Comparison of ENCODE assay signal across 10 cellular contexts in genomic region chr16:27258241-27258734, GRCh38. TPM values are rescaled to one million over a fixed set of nuclear protein-coding genes. Genes with fewer than 3 reads are reported as not detected.
DNase-seq lines count a peak whose midpoint lies in the region; ATAC-seq, FAIRE-seq and TF ChIP-seq lines count a peak whose summit lies in the region.
"Had no signal": no experiment of that assay in that cellular context is flagged by ENCODE, and none has a peak within 500 bp of the region (broad histone marks: within the 10 kb centered on the region; RNA-seq: fewer than 3 reads in every experiment).

No MANE protein-coding gene starts in this region.

- 87% methylated on average over 3 of the region's 3 CpGs for WGBS in A549 (ENCODE audit: missing lambda C conversion rate)

- peak in 1 of 2 experiments; percentile 50; a peak in 2 of 6 replicates for ATAC-seq in A549
- no peak for ATAC-seq in activated CD8-positive, alpha-beta memory T cell treated with anti-CD3 and anti-CD28 coated beads, Interleukin-2, amount 10 ng/mL, durations not matched to agents 7 days and 5 days
- ATAC-seq: SK-N-SH treated with all-trans-retinoic acid at 6 μM for 48 hours had no signal

- CTCF ChIA-PET in A549 (lab: Yijun Ruan, JAX) = interaction anchor here (0.7 kb wide), 1 partner anchor 250 kb away, joined by 3 read pairs; no protein-coding TSS in a partner anchor
- CTCF ChIA-PET in activated CD8-positive, alpha-beta memory T cell treated with anti-CD3 and anti-CD28 coated beads, Interleukin-2, amount 10 ng/mL, durations not matched to agents 7 days and 5 days (lab: Charles Lee) = no interaction called here

- H3K4me3 ChIP-seq in A549 (no peak overlapping the region), Peyer's patch (no peak overlapping the region), epithelial cell of esophagus (ENCODE audit: low read length) (no peak overlapping the region)
- H3K4me3 ChIP-seq: BLaER1 had no signal

- FAIRE-seq in A549 (lab: Jason Lieb, UNC) = no peak

- TF ChIP-seq POLR2A in A549 (IDR thresholded peaks at IDR 0.05; ENCODE audit: low read length) = no peak
- TF ChIP-seq POLR2A in Peyer's patch (IDR thresholded peaks at IDR 0.05) = no peak

- H3K4me1 ChIP-seq in A549 = peaks cover 27% of the 10 kb centered on the region
- H3K4me1 ChIP-seq in Peyer's patch = peaks cover 0 to 6% (median under 1%) of the 10 kb centered on the region in 4 donors
- H3K4me1 ChIP-seq: BLaER1 had no signal

- TF ChIP-seq CTCF in A549 (IDR thresholded peaks at IDR 0.05) (no peak), Peyer's patch (IDR thresholded peaks at IDR 0.05) (no peak), epithelial cell of esophagus (IDR thresholded peaks at IDR 0.05; ENCODE audit: insufficient read depth, low read depth, low read length, missing control alignments) (no peak), osteocyte (IDR thresholded peaks at IDR 0.05) (no peak), GM13977 (IDR thresholded peaks at IDR 0.05; ENCODE audit: extremely low read depth, insufficient read depth, missing control alignments) (no peak)

- no peaks in the 10 kb centered on the region for H3K9me3 ChIP-seq in A549
- H3K9me3 ChIP-seq in Peyer's patch = no peaks in the 10 kb centered on the region
- H3K9me3 ChIP-seq: BLaER1 had no signal

- H3K27ac ChIP-seq in A549 (peak overlapping the region in 1 of 2 experiments; percentile 22; a peak in 2 of 6 replicates), Peyer's patch (peak overlapping the region; percentile 30 to 65 (median 48))
- H3K27ac ChIP-seq: BLaER1 had no signal

- H3K4me2 ChIP-seq in A549 = peak overlapping the region; percentile 30; the same call in 2 of the 3 replicates
- H3K4me2 ChIP-seq: BLaER1 had no signal

- TF ChIP-seq EP300 in A549 (IDR thresholded peaks at IDR 0.05) = no peak

- no peaks in the 10 kb centered on the region for H3K27me3 Mint-ChIP-seq in osteocyte (ENCODE audit: unreplicated experiment)
- no peaks in the 10 kb centered on the region for H3K27me3 Mint-ChIP-seq in activated CD8-positive, alpha-beta memory T cell treated with anti-CD3 and anti-CD28 coated beads, Interleukin-2, amount 10 ng/mL, durations not matched to agents 7 days and 5 days

- no peak overlapping the region for H3K4me3 Mint-ChIP-seq in osteocyte (ENCODE audit: unreplicated experiment)
- no peak overlapping the region for H3K4me3 Mint-ChIP-seq in activated CD8-positive, alpha-beta memory T cell treated with anti-CD3 and anti-CD28 coated beads, Interleukin-2, amount 10 ng/mL, durations not matched to agents 7 days and 5 days

- POLR2A ChIA-PET in A549 (lab: Yijun Ruan, JAX) = interaction anchor here (0.5 kb wide), 1 partner anchor 45 kb away, joined by 3 read pairs; no protein-coding TSS in a partner anchor

- H3K27ac Mint-ChIP-seq in osteocyte (ENCODE audit: unreplicated experiment) = no peak overlapping the region
- no peak overlapping the region for H3K27ac Mint-ChIP-seq in activated CD8-positive, alpha-beta memory T cell treated with anti-CD3 and anti-CD28 coated beads, Interleukin-2, amount 10 ng/mL, durations not matched to agents 7 days and 5 days

- TF ChIP-seq RAD21 in A549 (conservative IDR thresholded peaks at IDR 0.05 in 1 of 2, IDR thresholded peaks at IDR 0.05 in 1 of 2) = no peak

- peaks cover 7% of the 10 kb centered on the region for H3K36me3 Mint-ChIP-seq in osteocyte (ENCODE audit: unreplicated experiment)
- peaks cover 52% of the 10 kb centered on the region for H3K36me3 Mint-ChIP-seq in activated CD8-positive, alpha-beta memory T cell treated with anti-CD3 and anti-CD28 coated beads, Interleukin-2, amount 10 ng/mL, durations not matched to agents 7 days and 5 days

- peaks cover 0 to 16% (median 0%) of the 10 kb centered on the region in 3 donors for H3K36me3 ChIP-seq in Peyer's patch

- no peaks in the 10 kb centered on the region for H3K9me3 Mint-ChIP-seq in osteocyte (ENCODE audit: unreplicated experiment)
- no peaks in the 10 kb centered on the region for H3K9me3 Mint-ChIP-seq in activated CD8-positive, alpha-beta memory T cell treated with anti-CD3 and anti-CD28 coated beads, Interleukin-2, amount 10 ng/mL, durations not matched to agents 7 days and 5 days (ENCODE audit: low read depth)

- DNase-seq in A549 (ENCODE audit: low read depth in 1 of 2, low spot score in 1 of 2) = no peak
- DNase-seq in Peyer's patch = peak in 1 of 3 donors; percentile 30
- DNase-seq in epithelial cell of esophagus (ENCODE audit: low read depth) = peak; percentile 74
- peak; percentile 19 for DNase-seq in osteocyte (ENCODE audit: extremely low spot score, unreplicated experiment)
- no peak for DNase-seq in DMS153 (lab: John Stamatoyannopoulos, UW)
- no peak for DNase-seq in activated CD8-positive, alpha-beta memory T cell treated with anti-CD3 and anti-CD28 coated beads, Interleukin-2, amount 10 ng/mL, durations not matched to agents 7 days and 5 days
- DNase-seq in GM13977 (ENCODE audit: low spot score) = no peak
- no peak for DNase-seq in activated CD8-positive, alpha-beta memory T cell treated with anti-CD3 and anti-CD28 coated beads for 24 hours

- no peaks in the 10 kb centered on the region for H3K27me3 ChIP-seq in Peyer's patch
- H3K27me3 ChIP-seq: BLaER1 had no signal

- in situ Hi-C loops in GM13977 (cut with MboI; ENCODE audit: low pct_unique_long_range_greater_than_20kb, low sequenced_read_pairs, unreplicated experiment) = no loop called here

- H3K4me1 Mint-ChIP-seq in osteocyte (ENCODE audit: unreplicated experiment) = peaks cover 11% of the 10 kb centered on the region
- H3K4me1 Mint-ChIP-seq in activated CD8-positive, alpha-beta memory T cell treated with anti-CD3 and anti-CD28 coated beads, Interleukin-2, amount 10 ng/mL, durations not matched to agents 7 days and 5 days = peaks cover 56% of the 10 kb centered on the region

TF ChIP-seq in A549, 52 proteins besides CTCF, POLR2A, EP300 and RAD21 (continues in another document):
- no peak for TF ChIP-seq NR3C1 (IDR thresholded peaks at IDR 0.05)
- TF ChIP-seq HOXA7 (CRISPR knock-in tag; IDR thresholded peaks at IDR 0.05) = no peak
- no peak for TF ChIP-seq FOSB (CRISPR knock-in tag; IDR thresholded peaks at IDR 0.05)
- no peak for TF ChIP-seq NPAS2 (CRISPR knock-in tag; IDR thresholded peaks at IDR 0.05; ENCODE audit: borderline replicate concordance)
- no peak for TF ChIP-seq ZSCAN20 (CRISPR knock-in tag; IDR thresholded peaks at IDR 0.05)
- TF ChIP-seq MAFK (IDR thresholded peaks at IDR 0.05; ENCODE audit: partially characterized antibody) = no peak
- no peak for TF ChIP-seq MYC (IDR thresholded peaks at IDR 0.05; ENCODE audit: borderline replicate concordance, low read length)
- no peak for TF ChIP-seq ESRRA (IDR thresholded peaks at IDR 0.05; ENCODE audit: borderline replicate concordance, low read length)
- TF ChIP-seq CBX2 (IDR thresholded peaks at IDR 0.05; ENCODE audit: borderline replicate concordance, low read depth) = no peak
- TF ChIP-seq CHD2 (IDR thresholded peaks at IDR 0.05; ENCODE audit: low read length, partially characterized antibody) = no peak
- TF ChIP-seq ELK1 (IDR thresholded peaks at IDR 0.05; ENCODE audit: low read depth, low read length) = no peak
- TF ChIP-seq MAZ (IDR thresholded peaks at IDR 0.05; ENCODE audit: borderline replicate concordance, low read depth, low read length) = no peak
- TF ChIP-seq HOXB13 (CRISPR knock-in tag; IDR thresholded peaks at IDR 0.05; ENCODE audit: low read depth) = no peak
- TF ChIP-seq KDM5A (IDR thresholded peaks at IDR 0.05) = no peak
- no peak for TF ChIP-seq HOXB5 (CRISPR knock-in tag; IDR thresholded peaks at IDR 0.05)
- no peak for TF ChIP-seq CEBPB (IDR thresholded peaks at IDR 0.05)

RNA-seq across cellular contexts. Expression of gene NSMCE1, which starts 10.3 kb away (rescaled TPM):
- polyA plus RNA-seq in A549 (2011; rRNA removed) (32.0 and 33.3 TPM in 2 replicates), A549 (2017; fragmentation: RNase III; extraction: RNeasy Plus Mini Kit Qiagen cat#74134 plus additional on column Dnase treatment) (59.9 to 72.6 TPM (median 60.6 TPM) in 3 replicates)
- 28.8 and 36.5 TPM in 2 replicates for polyA plus RNA-seq in A549 (2012; cell fraction: cytosol; rRNA removed)
- 18.9 and 25.4 TPM in 2 replicates for polyA plus RNA-seq in A549 (2012; cell fraction: nucleus; rRNA removed)
- 40.0 and 43.9 TPM in 2 replicates for polyA minus RNA-seq in A549 (2011; rRNA and poly(A)+ RNA removed)
- total RNA-seq in Peyer's patch (10 to 100 TPM; 20.9 to 41.3 (median 30.6) TPM), osteocyte (26.4 and 28.3 TPM in 2 replicates)
- total RNA-seq in activated CD8-positive, alpha-beta memory T cell treated with anti-CD3 and anti-CD28 coated beads, Interleukin-2, amount 10 ng/mL, durations not matched to agents 7 days and 5 days = 10 to 100 TPM; 75.9 to 94.0 TPM

RNA-seq across cellular contexts. Expression of gene KDM8, which starts 55.0 kb away (rescaled TPM):
- polyA plus RNA-seq in A549 (2011; rRNA removed) (1.6 and 2.0 TPM in 2 replicates), A549 (2017; fragmentation: RNase III; extraction: RNeasy Plus Mini Kit Qiagen cat#74134 plus additional on column Dnase treatment) (2.3 to 3.0 TPM (median 2.4 TPM) in 3 replicates)
- polyA plus RNA-seq in A549 (2012; cell fraction: cytosol; rRNA removed) = 2.5 and 2.6 TPM in 2 replicates
- polyA plus RNA-seq in A549 (2012; cell fraction: nucleus; rRNA removed) = 4.7 and 6.6 TPM in 2 replicates
- 3.0 and 4.9 TPM in 2 replicates for polyA minus RNA-seq in A549 (2011; rRNA and poly(A)+ RNA removed)
- total RNA-seq in Peyer's patch (100 to 1,000 TPM in 1 of 4 donors, 10 to 100 TPM in 3; 22.3 to 130 (median 40.9) TPM), osteocyte (8.3 and 10.3 TPM in 2 replicates)
- total RNA-seq in activated CD8-positive, alpha-beta memory T cell treated with anti-CD3 and anti-CD28 coated beads, Interleukin-2, amount 10 ng/mL, durations not matched to agents 7 days and 5 days = 10 to 100 TPM; 14.8 to 18.2 TPM

RNA-seq across cellular contexts. Expression of gene IL4R, which starts 55.5 kb away (rescaled TPM):
- polyA plus RNA-seq in A549 (2011; rRNA removed) (14.4 and 19.9 TPM in 2 replicates), A549 (2017; fragmentation: RNase III; extraction: RNeasy Plus Mini Kit Qiagen cat#74134 plus additional on column Dnase treatment) (16.9 to 21.5 TPM (median 19.3 TPM) in 3 replicates)
- polyA plus RNA-seq in A549 (2012; cell fraction: cytosol; rRNA removed) = 17.9 and 24.6 TPM in 2 replicates
- polyA plus RNA-seq in A549 (2012; cell fraction: nucleus; rRNA removed) = 37.5 and 40.4 TPM in 2 replicates
- 36.4 and 37.1 TPM in 2 replicates for polyA minus RNA-seq in A549 (2011; rRNA and poly(A)+ RNA removed)
- total RNA-seq in Peyer's patch (100 to 1,000 TPM in 1 of 4 donors, 10 to 100 TPM in 3; 32.2 to 104 (median 71.9) TPM), osteocyte (34.5 and 35.9 TPM in 2 replicates)
- 100 to 1,000 TPM; 155 to 190 TPM for total RNA-seq in activated CD8-positive, alpha-beta memory T cell treated with anti-CD3 and anti-CD28 coated beads, Interleukin-2, amount 10 ng/mL, durations not matched to agents 7 days and 5 days

Comparison
In these comparisons a context has a peak if more than half of its experiments do, and no peak if none do; other contexts are left out.
1. DNase-seq: peak in epithelial cell of esophagus (single experiment) and osteocyte (single experiment); none in A549 (0 of 2), DMS153 (single experiment), activated CD8-positive, alpha-beta memory T cell treated with anti-CD3 and anti-CD28 coated beads, Interleukin-2, amount 10 ng/mL, durations not matched to agents 7 days and 5 days (single experiment), GM13977 (single experiment) and activated CD8-positive, alpha-beta memory T cell treated with anti-CD3 and anti-CD28 coated beads for 24 hours (single experiment).